8 cellular contexts compared by ENCODE assay signal in genomic region chr5:134525687-134526482, GRCh38. TPM values are rescaled to one million over a fixed set of nuclear protein-coding genes. Genes with fewer than 3 reads are reported as not detected.
DNase-seq lines count a peak whose midpoint lies in the region; ATAC-seq and TF ChIP-seq lines count a peak whose summit lies in the region.

No MANE protein-coding gene starts in this region.

- peaks cover 1% of the 10 kb centered on the region for H3K36me3 Mint-ChIP-seq in activated naive CD8-positive, alpha-beta T cell treated with anti-CD3 and anti-CD28 coated beads, Interleukin-2, amount 10 ng/mL, durations not matched to agents 7 days and 5 days
- no peaks in the 10 kb centered on the region for H3K36me3 Mint-ChIP-seq in glutamatergic neuron (ENCODE audit: unreplicated experiment)

- POLR2A ChIA-PET in AG04449 (lab: Yijun Ruan, JAX): interaction anchor here (1.2 to 2.5 kb wide), 2 partner anchors 22 to 47 kb away, joined by 3 to 6 read pairs; no protein-coding TSS in a partner anchor
- POLR2A ChIA-PET in activated naive CD8-positive, alpha-beta T cell treated with anti-CD3 and anti-CD28 coated beads, Interleukin-2, amount 10 ng/mL, durations not matched to agents 7 days and 5 days (lab: Charles Lee): interaction anchor here (0.9 to 6.5 kb wide), 18 partner anchors 9 to 350 kb away, joined by 3 to 67 read pairs (median 10); partner anchors contain the start of genes CDKL3, CDKN2AIPNL, PPP2CA and UBE2B

- peaks cover 16 to 41% (median 37%) of the 10 kb centered on the region in 4 donors for H3K4me1 ChIP-seq in transverse colon

- TF ChIP-seq CTCF in AG04449 (IDR thresholded peaks at IDR 0.05; ENCODE audit: insufficient read depth, low read length, missing control alignments) (no peak), glutamatergic neuron (IDR thresholded peaks at IDR 0.05; ENCODE audit: partially characterized antibody, unreplicated experiment) (no peak), transverse colon (IDR thresholded peaks at IDR 0.05) (no peak)

- intact Hi-C loops in transverse colon (cut with DNase I; ENCODE audit: low total_unique reads): loop anchor here (5.0 kb wide), 3 partner anchors 51 to 154 kb away; partner anchors contain the start of genes CDKN2AIPNL and UBE2B

- peak overlapping the region; percentile 97 for H3K27ac Mint-ChIP-seq in activated naive CD8-positive, alpha-beta T cell treated with anti-CD3 and anti-CD28 coated beads, Interleukin-2, amount 10 ng/mL, durations not matched to agents 7 days and 5 days
- H3K27ac Mint-ChIP-seq in glutamatergic neuron (ENCODE audit: unreplicated experiment): peak overlapping the region; percentile 68

- in situ Hi-C loops in transverse colon (cut with MboI; ENCODE audit: low pct_ligation_motif_present in 1 of 4, low pct_unique_long_range_greater_than_20kb in 1 of 4, low sequenced_read_pairs in 3 of 4): loop anchor here in 1 of 4 donors (10.0 kb wide), 1 partner anchor 111 kb away; the partner anchor contains the start of gene CDKN2AIPNL

- TF ChIP-seq EP300 in transverse colon (IDR thresholded peaks at IDR 0.05; ENCODE audit: low read depth): no peak

- peak; percentile 61 for TF ChIP-seq POLR2A in GM19193 (IDR thresholded peaks at IDR 0.05; ENCODE audit: extremely low read depth, insufficient read depth, insufficient read length)
- TF ChIP-seq POLR2A in transverse colon (IDR thresholded peaks at IDR 0.05): peak; percentile 48

- no peaks in the 10 kb centered on the region for H3K9me3 ChIP-seq in KOPT-K1 (ENCODE audit: insufficient read depth, low read length, poor library complexity, severe bottlenecking)
- H3K9me3 ChIP-seq in transverse colon: no peaks in the 10 kb centered on the region

- 1% methylated on average over 61 of the region's 84 CpGs; no CpG with 5 or more reads in 1 of the 2 donors for WGBS in transverse colon (ENCODE audit: low coverage in 1 of 2), 2 donors

- peak; percentile 11 for ATAC-seq in activated naive CD8-positive, alpha-beta T cell treated with anti-CD3 and anti-CD28 coated beads, Interleukin-2, amount 10 ng/mL, durations not matched to agents 7 days and 5 days (ENCODE audit: low read depth)

- peaks cover 8% of the 10 kb centered on the region for H3K27me3 Mint-ChIP-seq in activated naive CD8-positive, alpha-beta T cell treated with anti-CD3 and anti-CD28 coated beads, Interleukin-2, amount 10 ng/mL, durations not matched to agents 7 days and 5 days
- peaks cover 11% of the 10 kb centered on the region for H3K27me3 Mint-ChIP-seq in glutamatergic neuron (ENCODE audit: unreplicated experiment)

- no peaks in the 10 kb centered on the region for H3K9me3 Mint-ChIP-seq in activated naive CD8-positive, alpha-beta T cell treated with anti-CD3 and anti-CD28 coated beads, Interleukin-2, amount 10 ng/mL, durations not matched to agents 7 days and 5 days
- H3K9me3 Mint-ChIP-seq in glutamatergic neuron (ENCODE audit: unreplicated experiment): peaks cover 5% of the 10 kb centered on the region

- DNase-seq in AG04449 (ENCODE audit: low read depth, low spot score): no peak
- DNase-seq in SK-N-DZ (ENCODE audit: low spot score): peak; percentile 73
- peak; percentile 70 for DNase-seq in activated naive CD8-positive, alpha-beta T cell treated with anti-CD3 and anti-CD28 coated beads, Interleukin-2, amount 10 ng/mL, durations not matched to agents 7 days and 5 days
- DNase-seq in glutamatergic neuron: peak; percentile 76
- peak; percentile 65 for DNase-seq in occipital lobe (lab: John Stamatoyannopoulos, UW)
- DNase-seq in transverse colon: peak; percentile 76

- no peaks in the 10 kb centered on the region for H3K27me3 ChIP-seq in transverse colon

- CTCF ChIA-PET in AG04449 (lab: Yijun Ruan, JAX): interaction anchor here (1.1 to 7.5 kb wide), 10 partner anchors 15 to 224 kb away, joined by 3 to 65 read pairs (median 10); partner anchors contain the start of gene CDKN2AIPNL

- H3K27ac ChIP-seq in KOPT-K1 (ENCODE audit: low read depth, low read length, poor library complexity, severe bottlenecking) (peak overlapping the region; percentile 99), transverse colon (peak overlapping the region; percentile 94 to 99 (median 98))

- peaks cover 33% of the 10 kb centered on the region for H3K4me1 Mint-ChIP-seq in activated naive CD8-positive, alpha-beta T cell treated with anti-CD3 and anti-CD28 coated beads, Interleukin-2, amount 10 ng/mL, durations not matched to agents 7 days and 5 days
- H3K4me1 Mint-ChIP-seq in glutamatergic neuron (ENCODE audit: low read depth, unreplicated experiment): peaks cover 5% of the 10 kb centered on the region

- H3K36me3 ChIP-seq in KOPT-K1 (ENCODE audit: insufficient read depth, low read length): peaks cover 6% of the 10 kb centered on the region; the same call in 1 of the 2 replicates
- H3K36me3 ChIP-seq in transverse colon: no peaks in the 10 kb centered on the region

- peak overlapping the region; percentile 75 for H3K4me3 ChIP-seq in AG04449 (ENCODE audit: low read depth, low read length)
- H3K4me3 ChIP-seq in transverse colon: peak overlapping the region; percentile 66 to 86 (median 84)

- H3K4me3 Mint-ChIP-seq in activated naive CD8-positive, alpha-beta T cell treated with anti-CD3 and anti-CD28 coated beads, Interleukin-2, amount 10 ng/mL, durations not matched to agents 7 days and 5 days: peak overlapping the region; percentile 97
- peak overlapping the region; percentile 94 for H3K4me3 Mint-ChIP-seq in glutamatergic neuron (ENCODE audit: unreplicated experiment)

RNA-seq across cellular contexts. Expression of gene JADE2, which starts 0.4 kb away (rescaled TPM):
- 1.7 and 3.2 TPM in 2 replicates for polyA plus RNA-seq in SK-N-DZ (2014; cell fraction: cytosol; rRNA removed)
- 1.6 and 3.0 TPM in 2 replicates for polyA plus RNA-seq in SK-N-DZ (2014; cell fraction: nucleus; rRNA removed)
- 100 to 1,000 TPM; 142 to 161 TPM for total RNA-seq in activated naive CD8-positive, alpha-beta T cell treated with anti-CD3 and anti-CD28 coated beads, Interleukin-2, amount 10 ng/mL, durations not matched to agents 7 days and 5 days
- 2.1 TPM for total RNA-seq in glutamatergic neuron (ENCODE audit: unreplicated experiment)
- 3.7 TPM for total RNA-seq in occipital lobe
- 10 to 100 TPM; 36.6 to 50.1 (median 41.4) TPM for total RNA-seq in transverse colon
